In the genomic region with DNA sequence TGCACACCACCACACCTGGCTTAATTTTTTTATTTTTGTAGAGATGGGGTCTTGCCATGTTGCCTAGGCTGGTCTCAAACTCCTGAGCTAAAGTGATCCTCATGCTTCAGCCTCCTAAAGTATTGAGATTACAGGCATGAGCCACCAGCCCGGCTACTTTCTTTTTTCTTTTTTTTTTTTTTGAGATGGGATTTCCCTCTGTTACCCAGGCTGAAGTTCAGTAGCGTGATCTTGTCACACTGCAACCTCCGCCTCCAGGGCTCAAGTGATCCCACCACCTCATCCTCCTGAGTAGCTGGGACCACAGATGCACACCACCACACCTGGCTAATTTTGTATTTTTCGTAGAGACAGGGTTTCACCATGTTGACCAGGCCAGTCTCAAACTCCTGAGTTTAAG, we compare ENCODE assay signal across 22 cellular contexts.
"Had no signal": no experiment of that assay in that cellular context is flagged by ENCODE, and none has a peak within 500 bp of the region (broad histone marks: within the 10 kb centered on the region; RNA-seq: fewer than 3 reads in every experiment).

No MANE protein-coding gene starts in this region.

- H3K36me3 ChIP-seq: MG63, SJSA1 had no signal

- H3K27me3 ChIP-seq: MG63, SJSA1 had no signal

- H3K4me3 ChIP-seq: MG63, SJSA1, SK-N-MC had no signal

- H3K27ac ChIP-seq: SJSA1, SK-N-MC had no signal

- DNase-seq: IMR-90, Karpas-422, KG1, MG63, NCI-H1092, NCI-H1105 treated with DMSO at 0.1 percent for 48 hours, NCI-H1417 treated with DMSO at 0.1 percent for 48 hours, NCI-H146, NCI-H1694 treated with DMSO at 0.1 percent for 48 hours, NCI-H1930, NCI-H2081, NCI-H2107, NCI-H2227 treated with DMSO at 0.1 percent for 48 hours, NCI-H524, NCI-H526 treated with DMSO at 0.1 percent for 48 hours, NCI-H748 treated with DMSO at 0.1 percent for 48 hours, Right ventricle myocardium superior, RPMI8226, SIG-M5 had no signal

- ATAC-seq: HepG2 had no signal

- H3K9me3 ChIP-seq: MG63, SJSA1 had no signal
